Comparison of ENCODE assay signal across 29 cellular contexts in genomic region chr13:111980146-111980929, GRCh38.
"Had no signal": no experiment of that assay in that cellular context is flagged by ENCODE, and none has a peak within 500 bp of the region (broad histone marks: within the 10 kb centered on the region; RNA-seq: fewer than 3 reads in every experiment).

No MANE protein-coding gene starts in this region.

- H3K27ac Mint-ChIP-seq: activated CD4-positive, alpha-beta memory T cell treated with anti-CD3 and anti-CD28 coated beads, Interleukin-2, amount 10 ng/mL, durations not matched to agents 7 days and 5 days; activated CD4-positive, alpha-beta T cell treated with anti-CD3 and anti-CD28 coated beads, Interleukin-2, amount 10 ng/mL, durations not matched to agents 7 days and 5 days; activated naive CD4-positive, alpha-beta T cell treated with anti-CD3 and anti-CD28 coated beads, Interleukin-2, amount 10 ng/mL, durations not matched to agents 7 days and 5 days; activated naive CD4-positive, alpha-beta T cell treated with anti-CD3 and anti-CD28 coated beads, Interleukin-2, amount 50 U/mL, for 72 hours; activated naive CD8-positive, alpha-beta T cell treated with anti-CD3 and anti-CD28 coated beads, Interleukin-2, amount 10 ng/mL, durations not matched to agents 7 days and 5 days; activated T-cell treated with anti-CD3 and anti-CD28 coated beads, Interleukin-2, amount 50 U/mL, for 24 hours; activated T-cell treated with anti-CD3 and anti-CD28 coated beads, Interleukin-2, amount 50 U/mL, for 72 hours; brain; effector memory CD8-positive, alpha-beta T cell had no signal

- FAIRE-seq: colon had no signal

- ATAC-seq: activated naive CD4-positive, alpha-beta T cell treated with anti-CD3 and anti-CD28 coated beads, Interleukin-2, amount 50 U/mL, for 72 hours; activated T-cell treated with anti-CD3 and anti-CD28 coated beads, Interleukin-2, amount 50 U/mL, for 72 hours; effector memory CD8-positive, alpha-beta T cell; foreskin keratinocyte; gastrocnemius medialis had no signal

- H3K27me3 ChIP-seq: ascending aorta, foreskin keratinocyte had no signal

- DNase-seq: activated CD4-positive, alpha-beta memory T cell treated with anti-CD3 and anti-CD28 coated beads, Interleukin-2, amount 10 ng/mL, durations not matched to agents 7 days and 5 days; activated CD4-positive, alpha-beta T cell treated with anti-CD3 and anti-CD28 coated beads for 1 hour; activated CD4-positive, alpha-beta T cell treated with anti-CD3 and anti-CD28 coated beads for 4 hours; activated CD4-positive, alpha-beta T cell treated with anti-CD3 and anti-CD28 coated beads, Interleukin-2, amount 10 ng/mL, durations not matched to agents 7 days and 5 days; activated CD4-positive, alpha-beta T cell treated with anti-CD3 and anti-CD28 coated beads, Interleukin-2, amount 50 U/mL, for 4 hours; activated CD8-positive, alpha-beta memory T cell treated with anti-CD3 and anti-CD28 coated beads, Interleukin-2, amount 50 U/mL, for 48 hours; activated gamma-delta T cell; activated naive CD4-positive, alpha-beta T cell; activated naive CD4-positive, alpha-beta T cell treated with anti-CD3 and anti-CD28 coated beads, Interleukin-2, amount 10 ng/mL, durations not matched to agents 7 days and 5 days; activated naive CD8-positive, alpha-beta T cell treated with anti-CD3 and anti-CD28 coated beads, Interleukin-2, amount 10 ng/mL, durations not matched to agents 7 days and 5 days; activated T-cell treated with anti-CD3 and anti-CD28 coated beads for 4 hours; activated T-cell treated with anti-CD3 and anti-CD28 coated beads, Interleukin-2, amount 50 U/mL, for 24 hours; activated T-cell treated with anti-CD3 and anti-CD28 coated beads, Interleukin-2, amount 50 U/mL, for 72 hours; caudate nucleus; cortex of kidney; dermis blood vessel endothelial cell; effector CD4-positive, alpha-beta T cell; effector memory CD8-positive, alpha-beta T cell; erythroblast; foreskin keratinocyte; gastrocnemius medialis; glutamatergic neuron; T-helper 2 cell had no signal

- H3K36me3 Mint-ChIP-seq: activated naive CD8-positive, alpha-beta T cell treated with anti-CD3 and anti-CD28 coated beads, Interleukin-2, amount 10 ng/mL, durations not matched to agents 7 days and 5 days; brain had no signal

- H3K4me1 Mint-ChIP-seq: activated CD4-positive, alpha-beta memory T cell treated with anti-CD3 and anti-CD28 coated beads, Interleukin-2, amount 10 ng/mL, durations not matched to agents 7 days and 5 days; activated CD4-positive, alpha-beta T cell treated with anti-CD3 and anti-CD28 coated beads, Interleukin-2, amount 10 ng/mL, durations not matched to agents 7 days and 5 days; activated naive CD4-positive, alpha-beta T cell treated with anti-CD3 and anti-CD28 coated beads, Interleukin-2, amount 10 ng/mL, durations not matched to agents 7 days and 5 days; activated naive CD8-positive, alpha-beta T cell treated with anti-CD3 and anti-CD28 coated beads, Interleukin-2, amount 10 ng/mL, durations not matched to agents 7 days and 5 days had no signal

- H3K27me3 Mint-ChIP-seq: activated CD4-positive, alpha-beta memory T cell treated with anti-CD3 and anti-CD28 coated beads, Interleukin-2, amount 10 ng/mL, durations not matched to agents 7 days and 5 days; activated naive CD4-positive, alpha-beta T cell treated with anti-CD3 and anti-CD28 coated beads, Interleukin-2, amount 10 ng/mL, durations not matched to agents 7 days and 5 days; activated naive CD8-positive, alpha-beta T cell treated with anti-CD3 and anti-CD28 coated beads, Interleukin-2, amount 10 ng/mL, durations not matched to agents 7 days and 5 days had no signal

- H3K36me3 ChIP-seq: ascending aorta, breast epithelium, esophagus muscularis mucosa, gastrocnemius medialis had no signal

- H3K27ac ChIP-seq: ascending aorta, breast epithelium, esophagus muscularis mucosa, foreskin keratinocyte, gastrocnemius medialis had no signal

- H3K4me1 ChIP-seq: ascending aorta, breast epithelium, esophagus muscularis mucosa, foreskin keratinocyte, gastrocnemius medialis had no signal

- H3K4me3 ChIP-seq: ascending aorta, breast epithelium, esophagus muscularis mucosa, gastrocnemius medialis had no signal

- H3K9me3 ChIP-seq: ascending aorta, breast epithelium, esophagus muscularis mucosa, gastrocnemius medialis had no signal

- H3K4me3 Mint-ChIP-seq: activated CD4-positive, alpha-beta memory T cell treated with anti-CD3 and anti-CD28 coated beads, Interleukin-2, amount 10 ng/mL, durations not matched to agents 7 days and 5 days; activated CD4-positive, alpha-beta T cell treated with anti-CD3 and anti-CD28 coated beads, Interleukin-2, amount 10 ng/mL, durations not matched to agents 7 days and 5 days; activated naive CD4-positive, alpha-beta T cell treated with anti-CD3 and anti-CD28 coated beads, Interleukin-2, amount 10 ng/mL, durations not matched to agents 7 days and 5 days; activated naive CD8-positive, alpha-beta T cell treated with anti-CD3 and anti-CD28 coated beads, Interleukin-2, amount 10 ng/mL, durations not matched to agents 7 days and 5 days; activated T-cell treated with anti-CD3 and anti-CD28 coated beads, Interleukin-2, amount 50 U/mL, for 24 hours; activated T-cell treated with anti-CD3 and anti-CD28 coated beads, Interleukin-2, amount 50 U/mL, for 72 hours; brain; effector memory CD8-positive, alpha-beta T cell had no signal
